In genomic region chr1:46687910-46688509, GRCh38 we compare ENCODE assay signal across 20 cellular contexts. TPM values are rescaled to one million over a fixed set of nuclear protein-coding genes. Genes with fewer than 3 reads are reported as not detected.
DNase-seq lines count a peak whose midpoint lies in the region; FAIRE-seq and TF ChIP-seq lines count a peak whose summit lies in the region.
"Had no signal": no experiment of that assay in that cellular context is flagged by ENCODE, and none has a peak within 500 bp of the region (broad histone marks: within the 10 kb centered on the region; RNA-seq: fewer than 3 reads in every experiment).

No MANE protein-coding gene starts in this region.

- no peaks in the 10 kb centered on the region for H3K9me3 ChIP-seq in mucosa of rectum (ENCODE audit: control insufficient read depth in 2 of 2, low read length in 2 of 2)
- H3K9me3 ChIP-seq: Peyer's patch, right lobe of liver, thyroid gland had no signal

- no peak; the same call in 1 of the 2 replicates for TF ChIP-seq CTCF in C4-2B (conservative IDR thresholded peaks at IDR 0.05)

- FAIRE-seq in GM12891 (lab: Jason Lieb, UNC): no peak
- FAIRE-seq: HepG2 had no signal

- peak overlapping the region; percentile 13 for H3K27ac Mint-ChIP-seq in activated naive CD8-positive, alpha-beta T cell treated with anti-CD3 and anti-CD28 coated beads for 36 hours

- peaks cover 13 to 24% of the 10 kb centered on the region in 2 donors for H3K4me1 ChIP-seq in mucosa of rectum (ENCODE audit: control insufficient read depth in 2 of 2, insufficient read depth in 2 of 2, low read length in 2 of 2)

- no peaks in the 10 kb centered on the region for H3K27me3 Mint-ChIP-seq in activated naive CD8-positive, alpha-beta T cell treated with anti-CD3 and anti-CD28 coated beads for 36 hours
- H3K27me3 Mint-ChIP-seq: effector memory CD8-positive, alpha-beta T cell had no signal

- peak overlapping the region in 1 of 2 donors; percentile 17 for H3K9ac ChIP-seq in mucosa of rectum (ENCODE audit: low read depth in 1 of 2, low read length in 2 of 2)

- no peak overlapping the region for H3K4me3 ChIP-seq in mucosa of rectum (ENCODE audit: low read length in 2 of 2)
- H3K4me3 ChIP-seq: lung, Peyer's patch, right lobe of liver, thyroid gland had no signal

- DNase-seq in Ammon's horn (ENCODE audit: low spot score): peak; percentile 21
- no peak for DNase-seq in activated naive CD8-positive, alpha-beta T cell treated with anti-CD3 and anti-CD28 coated beads for 36 hours
- no peak for DNase-seq in GM12891 (ENCODE audit: insufficient read length, low spot score)
- no peak for DNase-seq in GM03348 (ENCODE audit: low spot score)
- DNase-seq in NCI-H2081 (lab: John Stamatoyannopoulos, UW): no peak
- DNase-seq in AG20443 (ENCODE audit: low spot score): no peak
- DNase-seq: activated gamma-delta T cell; effector memory CD8-positive, alpha-beta T cell; foreskin melanocyte; NCI-H2107; NCI-H748 treated with DMSO at 0.1 percent for 48 hours had no signal

- peaks cover 65 to 74% of the 10 kb centered on the region in 2 donors for H3K36me3 ChIP-seq in mucosa of rectum (ENCODE audit: control insufficient read depth in 2 of 2, insufficient read depth in 2 of 2, low read length in 2 of 2)

- peaks cover 19% of the 10 kb centered on the region for H3K36me3 Mint-ChIP-seq in activated naive CD8-positive, alpha-beta T cell treated with anti-CD3 and anti-CD28 coated beads for 36 hours

- H3K27ac ChIP-seq in C4-2B (peak overlapping the region; percentile 74), mucosa of rectum (ENCODE audit: low read depth in 2 of 2, low read length in 2 of 2) (peak overlapping the region; percentile 49 to 79)
- H3K27ac ChIP-seq: thyroid gland had no signal

- no peak overlapping the region for H3K4me3 Mint-ChIP-seq in activated naive CD8-positive, alpha-beta T cell treated with anti-CD3 and anti-CD28 coated beads for 36 hours
- H3K4me3 Mint-ChIP-seq: CD14-positive monocyte; effector memory CD8-positive, alpha-beta T cell had no signal

- H3K27me3 ChIP-seq in mucosa of rectum (ENCODE audit: control insufficient read depth in 2 of 2, insufficient read depth in 2 of 2, low read length in 2 of 2): no peaks in the 10 kb centered on the region
- H3K27me3 ChIP-seq: Peyer's patch, right lobe of liver, thyroid gland had no signal

- no peaks in the 10 kb centered on the region for H3K9me3 Mint-ChIP-seq in activated naive CD8-positive, alpha-beta T cell treated with anti-CD3 and anti-CD28 coated beads for 36 hours
- H3K9me3 Mint-ChIP-seq: CD14-positive monocyte; effector memory CD8-positive, alpha-beta T cell had no signal

- peaks cover 23% of the 10 kb centered on the region for H3K4me1 Mint-ChIP-seq in activated naive CD8-positive, alpha-beta T cell treated with anti-CD3 and anti-CD28 coated beads for 36 hours

- TF ChIP-seq POLR2A in GM12891 (IDR thresholded peaks at IDR 0.05; ENCODE audit: low read depth, low read length): no peak

TF ChIP-seq in GM12891, 5 proteins besides CTCF, POLR2A, EP300 and RAD21:
- TF ChIP-seq SPI1 (IDR thresholded peaks at IDR 0.05; ENCODE audit: low read depth, low read length) (no peak), POU2F2 (IDR thresholded peaks at IDR 0.05; ENCODE audit: low read depth, low read length) (no peak), PAX5 (IDR thresholded peaks at IDR 0.05; ENCODE audit: insufficient read depth, low read length, severe bottlenecking) (no peak), TAF1 (IDR thresholded peaks at IDR 0.05; ENCODE audit: low read depth, low read length) (no peak), POLR2AphosphoS5 (IDR thresholded peaks at IDR 0.05; ENCODE audit: low read depth, low read length) (no peak)

RNA-seq across cellular contexts. Expression of gene TEX38, which starts 16.4 kb away (rescaled TPM):
- total RNA-seq in activated naive CD8-positive, alpha-beta T cell treated with anti-CD3 and anti-CD28 coated beads for 36 hours: not detected
- polyA plus RNA-seq in GM12891 (2012; ENCODE audit: low read depth, missing spikeins): 0.13 TPM
- total RNA-seq: H4, HepG2, lung, Peyer's patch, right lobe of liver had no signal
- polyA plus RNA-seq: CD14-positive monocyte, lung had no signal

RNA-seq across cellular contexts. Expression of gene ATPAF1, which starts 19.8 kb away (rescaled TPM):
- 10 to 100 TPM; 45.0 to 46.6 TPM for total RNA-seq in activated naive CD8-positive, alpha-beta T cell treated with anti-CD3 and anti-CD28 coated beads for 36 hours
- polyA plus RNA-seq in GM12891 (2012; ENCODE audit: low read depth, missing spikeins): 44.1 TPM

RNA-seq across cellular contexts. Expression of gene EFCAB14, which starts 30.9 kb away (rescaled TPM):
- total RNA-seq in activated naive CD8-positive, alpha-beta T cell treated with anti-CD3 and anti-CD28 coated beads for 36 hours: 10 to 100 TPM; 38.3 to 42.5 TPM
- polyA plus RNA-seq in GM12891 (2012; ENCODE audit: low read depth, missing spikeins): 21.0 TPM
